21 cellular contexts compared by ENCODE assay signal in the genomic region with DNA sequence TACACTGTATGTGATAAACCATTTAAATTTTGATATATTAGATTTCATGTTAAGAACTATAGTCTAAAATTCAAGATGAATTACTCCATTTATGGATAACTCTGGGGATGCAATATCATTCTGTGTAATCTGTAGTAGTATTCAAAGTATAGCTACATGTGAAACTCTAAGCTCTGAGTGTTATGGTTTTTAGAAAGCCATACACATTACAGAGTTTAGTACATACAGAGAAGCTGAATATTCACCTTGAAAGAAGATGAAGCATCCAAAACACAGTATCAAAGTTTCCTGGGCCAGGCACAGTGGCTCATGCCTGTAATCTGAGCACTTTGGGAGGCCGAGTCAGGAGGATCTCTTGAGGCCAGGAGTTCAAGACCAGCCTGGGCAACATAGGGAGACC. TPM values are rescaled to one million over a fixed set of nuclear protein-coding genes. Genes with fewer than 3 reads are reported as not detected.
DNase-seq lines count a peak whose midpoint lies in the region; ATAC-seq and TF ChIP-seq lines count a peak whose summit lies in the region.
"Had no signal": no experiment of that assay in that cellular context is flagged by ENCODE, and none has a peak within 500 bp of the region (broad histone marks: within the 10 kb centered on the region; RNA-seq: fewer than 3 reads in every experiment).

No MANE protein-coding gene starts in this region.

- H4K20me1 ChIP-seq in DND-41 (ENCODE audit: insufficient read depth, low read length), result peaks cover 13% of the 10 kb centered on the region; the same call in 1 of the 2 replicates

- H3K79me2 ChIP-seq in DND-41 (ENCODE audit: insufficient read depth, low read length), result peaks cover 100% of the 10 kb centered on the region

- H2AFZ ChIP-seq in DND-41 (ENCODE audit: low read depth, low read length), result no peak overlapping the region

- peak; percentile 17 to 25 for DNase-seq in activated CD4-positive, alpha-beta T cell treated with anti-CD3 and anti-CD28 coated beads, Interleukin-2, amount 50 U/mL, for 48 hours
- DNase-seq in activated CD4-positive, alpha-beta T cell treated with anti-CD3 and anti-CD28 coated beads, Interleukin-2, amount 10 ng/mL, durations not matched to agents 7 days and 5 days, result no peak
- DNase-seq in DND-41 (no peak), T-cell (no peak), naive B cell (no peak), COR-L47 (lab: John Stamatoyannopoulos, UW) (no peak), upper lobe of right lung (no peak), Right ventricle myocardium superior (no peak)
- DNase-seq: activated naive CD8-positive, alpha-beta T cell treated with anti-CD3 and anti-CD28 coated beads, Interleukin-2, amount 10 ng/mL, durations not matched to agents 7 days and 5 days; C1 segment of cervical spinal cord; effector memory CD4-positive, alpha-beta T cell; H7; mammary epithelial cell; NCI-H1092; NCI-H2081; Peyer's patch; retina had no signal

- no peak overlapping the region for H3K4me3 Mint-ChIP-seq in activated CD4-positive, alpha-beta T cell treated with anti-CD3 and anti-CD28 coated beads, Interleukin-2, amount 10 ng/mL, durations not matched to agents 7 days and 5 days
- peak overlapping the region in 1 of 3 donors; percentile 32 for H3K4me3 Mint-ChIP-seq in T-cell
- peak overlapping the region in 5 of 8 donors; percentile 15 to 84 (median 71) for H3K4me3 Mint-ChIP-seq in naive B cell
- H3K4me3 Mint-ChIP-seq: activated naive CD8-positive, alpha-beta T cell treated with anti-CD3 and anti-CD28 coated beads, Interleukin-2, amount 10 ng/mL, durations not matched to agents 7 days and 5 days had no signal

- H3K4me1 ChIP-seq in DND-41 (ENCODE audit: insufficient read depth, low read length) (peaks cover 5% of the 10 kb centered on the region; the same call in 1 of the 2 replicates), upper lobe of right lung (no peaks in the 10 kb centered on the region)
- H3K4me1 ChIP-seq: A549, Peyer's patch, SJSA1, suprapubic skin had no signal

- H3K9me3 ChIP-seq in DND-41 (ENCODE audit: insufficient read depth, low read length, severe bottlenecking), result peaks cover 10% of the 10 kb centered on the region
- peaks cover 8% of the 10 kb centered on the region for H3K9me3 ChIP-seq in upper lobe of right lung
- H3K9me3 ChIP-seq: SJSA1 had no signal

- H3K27me3 ChIP-seq in DND-41 (ENCODE audit: insufficient read depth, low read length, poor library complexity), result no peaks in the 10 kb centered on the region
- H3K27me3 ChIP-seq in upper lobe of right lung, result no peaks in the 10 kb centered on the region
- H3K27me3 ChIP-seq: esophagus muscularis mucosa, Peyer's patch, SJSA1, suprapubic skin had no signal

- CTCF ChIA-PET in activated CD4-positive, alpha-beta T cell treated with anti-CD3 and anti-CD28 coated beads, Interleukin-2, amount 10 ng/mL, durations not matched to agents 7 days and 5 days (lab: Charles Lee), result interaction anchor here (0.6 to 2.5 kb wide), 3 partner anchors 12 to 22 kb away, joined by 3 to 11 read pairs (median 3); no protein-coding TSS in a partner anchor
- CTCF ChIA-PET in T-cell (lab: Charles Lee), result interaction anchor here (0.5 to 0.7 kb wide), 3 partner anchors 18 to 139 kb away, joined by 3 to 4 read pairs (median 3); no protein-coding TSS in a partner anchor

- peaks cover 45% of the 10 kb centered on the region for H3K36me3 Mint-ChIP-seq in activated CD4-positive, alpha-beta T cell treated with anti-CD3 and anti-CD28 coated beads, Interleukin-2, amount 10 ng/mL, durations not matched to agents 7 days and 5 days (ENCODE audit: low read depth)
- H3K36me3 Mint-ChIP-seq in T-cell (peaks cover 36% of the 10 kb centered on the region), naive B cell (peaks cover 5 to 35% of the 10 kb centered on the region in 2 donors)

- peaks cover 29% of the 10 kb centered on the region for H3K4me1 Mint-ChIP-seq in activated CD4-positive, alpha-beta T cell treated with anti-CD3 and anti-CD28 coated beads, Interleukin-2, amount 10 ng/mL, durations not matched to agents 7 days and 5 days
- peaks cover 46 to 59% (median 47%) of the 10 kb centered on the region in 3 donors for H3K4me1 Mint-ChIP-seq in T-cell
- peaks cover 29 to 67% (median 56%) of the 10 kb centered on the region in 3 donors for H3K4me1 Mint-ChIP-seq in naive B cell

- ATAC-seq in DND-41 (ENCODE audit: insufficient read depth, low read depth), result no peak
- no peak for ATAC-seq in T-cell (replicated peaks in 1 of 4)
- ATAC-seq in naive B cell (ENCODE audit: low read depth in 2 of 2), result peak; percentile 21 to 23
- ATAC-seq in upper lobe of right lung, result no peak
- ATAC-seq in Right ventricle myocardium superior (ENCODE audit: poor library complexity), result no peak
- ATAC-seq: A549 had no signal

- POLR2A ChIA-PET in activated CD4-positive, alpha-beta T cell treated with anti-CD3 and anti-CD28 coated beads, Interleukin-2, amount 10 ng/mL, durations not matched to agents 7 days and 5 days (lab: Charles Lee), result no interaction called here
- POLR2A ChIA-PET in T-cell (lab: Charles Lee), result no interaction called here

- H3K9me3 Mint-ChIP-seq in activated CD4-positive, alpha-beta T cell treated with anti-CD3 and anti-CD28 coated beads, Interleukin-2, amount 10 ng/mL, durations not matched to agents 7 days and 5 days, result peaks cover 19% of the 10 kb centered on the region
- H3K9me3 Mint-ChIP-seq in T-cell (peaks cover 9 to 21% (median 10%) of the 10 kb centered on the region in 3 donors), naive B cell (peaks cover 7 to 37% (median 31%) of the 10 kb centered on the region in 7 donors)

- no peak overlapping the region for H3K27ac Mint-ChIP-seq in activated CD4-positive, alpha-beta T cell treated with anti-CD3 and anti-CD28 coated beads, Interleukin-2, amount 10 ng/mL, durations not matched to agents 7 days and 5 days
- H3K27ac Mint-ChIP-seq in T-cell (peak overlapping the region; percentile 52 to 79), naive B cell (peak overlapping the region; percentile 13 to 76 (median 42))

- H3K4me2 ChIP-seq in DND-41 (ENCODE audit: insufficient read depth, low read length), result no peak overlapping the region
- H3K4me2 ChIP-seq: A549 had no signal

- no peak overlapping the region for H3K9ac ChIP-seq in DND-41 (ENCODE audit: low read depth, low read length)

- no peaks in the 10 kb centered on the region for H3K27me3 Mint-ChIP-seq in activated CD4-positive, alpha-beta T cell treated with anti-CD3 and anti-CD28 coated beads, Interleukin-2, amount 10 ng/mL, durations not matched to agents 7 days and 5 days
- H3K27me3 Mint-ChIP-seq in T-cell (no peaks in the 10 kb centered on the region), naive B cell (no peaks in the 10 kb centered on the region)
- H3K27me3 Mint-ChIP-seq: activated naive CD8-positive, alpha-beta T cell treated with anti-CD3 and anti-CD28 coated beads, Interleukin-2, amount 10 ng/mL, durations not matched to agents 7 days and 5 days had no signal

- H3K27ac ChIP-seq in DND-41 (ENCODE audit: low read length), result 0 out of 2 replicates have a peak overlapping the region, but pooled peaks have one; percentile 12
- no peak overlapping the region for H3K27ac ChIP-seq in upper lobe of right lung
- H3K27ac ChIP-seq: A549, esophagus muscularis mucosa, Peyer's patch, SJSA1, suprapubic skin had no signal

- intact Hi-C loops in upper lobe of right lung (cut with DNase I) (no loop called here), Right ventricle myocardium superior (cut with DNase I) (no loop called here)

- H3K36me3 ChIP-seq in DND-41 (ENCODE audit: insufficient read depth, low read length), result peaks cover 11% of the 10 kb centered on the region
- H3K36me3 ChIP-seq in upper lobe of right lung, result no peaks in the 10 kb centered on the region
- H3K36me3 ChIP-seq: esophagus muscularis mucosa, Peyer's patch, SJSA1, suprapubic skin had no signal

- no peak overlapping the region for H3K4me3 ChIP-seq in DND-41 (ENCODE audit: low read depth in 1 of 2, low read length in 2 of 2)
- H3K4me3 ChIP-seq in upper lobe of right lung, result no peak overlapping the region
- H3K4me3 ChIP-seq: A549, esophagus muscularis mucosa, Peyer's patch, SJSA1, suprapubic skin had no signal

- TF ChIP-seq CTCF in DND-41 (IDR thresholded peaks at IDR 0.05; ENCODE audit: borderline replicate concordance, extremely low read depth, low read length, poor library complexity, severe bottlenecking) (no peak), upper lobe of right lung (IDR thresholded peaks at IDR 0.05) (no peak)

RNA-seq across cellular contexts. Expression of a gene that starts 25.0 kb away (rescaled TPM):
- total RNA-seq in activated CD4-positive, alpha-beta T cell treated with anti-CD3 and anti-CD28 coated beads, Interleukin-2, amount 10 ng/mL, durations not matched to agents 7 days and 5 days, result 10 to 100 TPM; 21.5 to 21.6 TPM
- total RNA-seq in T-cell (10 to 100 TPM; 16.0 to 23.7 (median 19.7) TPM), upper lobe of right lung (14.3 TPM), Right ventricle myocardium superior (10.8 TPM)
- 10 to 100 TPM; 47.4 to 83.9 (median 60.2) TPM for polyA plus RNA-seq in naive B cell (ENCODE audit: low read depth in 6 of 6)

RNA-seq across cellular contexts. Expression of a gene that starts 25.4 kb away (rescaled TPM):
- 10 to 100 TPM; 11.0 to 11.6 TPM for total RNA-seq in activated CD4-positive, alpha-beta T cell treated with anti-CD3 and anti-CD28 coated beads, Interleukin-2, amount 10 ng/mL, durations not matched to agents 7 days and 5 days
- total RNA-seq in T-cell, result 1 to 10 TPM; 6.1 to 10.0 (median 7.6) TPM
- polyA plus RNA-seq in naive B cell (ENCODE audit: low read depth in 6 of 6), result 10 to 100 TPM in 4 of 6 donors, 1 to 10 TPM in 2; 2.1 to 15.7 (median 11.6) TPM
- total RNA-seq in upper lobe of right lung, result 10.0 TPM
- total RNA-seq in Right ventricle myocardium superior, result 7.1 TPM

Comparison
In these comparisons a context has a peak if more than half of its experiments do, and no peak if none do; other contexts are left out.
1. DNase-seq: peak in activated CD4-positive, alpha-beta T cell treated with anti-CD3 and anti-CD28 coated beads, Interleukin-2, amount 50 U/mL, for 48 hours (2 of 2); none in activated CD4-positive, alpha-beta T cell treated with anti-CD3 and anti-CD28 coated beads, Interleukin-2, amount 10 ng/mL, durations not matched to agents 7 days and 5 days (single experiment), DND-41 (single experiment), T-cell (0 of 34), naive B cell (single experiment), COR-L47 (single experiment), upper lobe of right lung (single experiment) and Right ventricle myocardium superior (single experiment).
2. ATAC-seq: peak in naive B cell (2 of 2); none in DND-41 (single experiment), T-cell (0 of 4), upper lobe of right lung (single experiment) and Right ventricle myocardium superior (single experiment).